Comparison of ENCODE assay signal across 31 cellular contexts in genomic region chr7:118496138-118496644, GRCh38.
"Had no signal": no experiment of that assay in that cellular context is flagged by ENCODE, and none has a peak within 500 bp of the region (broad histone marks: within the 10 kb centered on the region; RNA-seq: fewer than 3 reads in every experiment).

No MANE protein-coding gene starts in this region.

- H3K9me3 ChIP-seq: Peyer's patch, SJSA1 had no signal

- H3K27ac Mint-ChIP-seq: activated CD4-positive, alpha-beta memory T cell treated with anti-CD3 and anti-CD28 coated beads, Interleukin-2, amount 10 ng/mL, durations not matched to agents 7 days and 5 days; activated CD8-positive, alpha-beta memory T cell treated with anti-CD3 and anti-CD28 coated beads, Interleukin-2, amount 10 ng/mL, durations not matched to agents 7 days and 5 days; activated naive CD4-positive, alpha-beta T cell treated with anti-CD3 and anti-CD28 coated beads, Interleukin-2, amount 10 ng/mL, durations not matched to agents 7 days and 5 days; activated naive CD8-positive, alpha-beta T cell; activated naive CD8-positive, alpha-beta T cell treated with anti-CD3 and anti-CD28 coated beads, Interleukin-2, amount 50 U/mL, for 24 hours had no signal

- DNase-seq: activated CD4-positive, alpha-beta memory T cell treated with anti-CD3 and anti-CD28 coated beads, Interleukin-2, amount 10 ng/mL, durations not matched to agents 7 days and 5 days; activated CD4-positive, alpha-beta T cell treated with anti-CD3 and anti-CD28 coated beads for 1 hour; activated CD4-positive, alpha-beta T cell treated with anti-CD3 and anti-CD28 coated beads for 48 hours; activated CD4-positive, CD25-positive, alpha-beta regulatory T cell; activated CD8-positive, alpha-beta memory T cell treated with anti-CD3 and anti-CD28 coated beads for 24 hours; activated CD8-positive, alpha-beta memory T cell treated with anti-CD3 and anti-CD28 coated beads, Interleukin-2, amount 10 ng/mL, durations not matched to agents 7 days and 5 days; activated CD8-positive, alpha-beta memory T cell treated with anti-CD3 and anti-CD28 coated beads, Interleukin-2, amount 50 U/mL, for 48 hours; activated effector memory CD4-positive, alpha-beta T cell treated with Interleukin-2 at 50 U/mL for 16 hours; activated naive CD4-positive, alpha-beta T cell treated with anti-CD3 and anti-CD28 coated beads, Interleukin-2, amount 10 ng/mL, durations not matched to agents 7 days and 5 days; activated naive CD8-positive, alpha-beta T cell treated with anti-CD3 and anti-CD28 coated beads, Interleukin-2, amount 50 U/mL, for 24 hours; activated T-cell treated with anti-CD3 and anti-CD28 coated beads, Interleukin-2, amount 50 U/mL, for 48 hours; amniotic stem cell; aorta; NCI-H1092 treated with DMSO at 0.1 percent for 48 hours; NCI-H1417; NCI-H187 treated with DMSO at 0.1 percent for 48 hours; NCI-H226; NCI-H446 treated with DMSO at 0.1 percent for 48 hours; NCI-H524; NCI-H748 treated with DMSO at 0.1 percent for 48 hours; NK-92 treated with Interleukin-12 subunit alpha and Interleukin-12 subunit beta, amount 100 ng/mL, for 24 hours; PC-3; Peyer's patch; T1000; WERI-Rb-1 had no signal

- H3K4me3 ChIP-seq: cardiac muscle cell, Peyer's patch, SJSA1 had no signal

- H3K27me3 ChIP-seq: cardiac muscle cell, Peyer's patch, SJSA1 had no signal

- H3K27me3 Mint-ChIP-seq: activated CD4-positive, alpha-beta memory T cell treated with anti-CD3 and anti-CD28 coated beads, Interleukin-2, amount 10 ng/mL, durations not matched to agents 7 days and 5 days; activated CD8-positive, alpha-beta memory T cell treated with anti-CD3 and anti-CD28 coated beads, Interleukin-2, amount 10 ng/mL, durations not matched to agents 7 days and 5 days; activated naive CD4-positive, alpha-beta T cell treated with anti-CD3 and anti-CD28 coated beads, Interleukin-2, amount 10 ng/mL, durations not matched to agents 7 days and 5 days; activated naive CD8-positive, alpha-beta T cell; activated naive CD8-positive, alpha-beta T cell treated with anti-CD3 and anti-CD28 coated beads, Interleukin-2, amount 50 U/mL, for 24 hours; central memory CD8-positive, alpha-beta T cell had no signal

- H3K4me1 Mint-ChIP-seq: activated CD4-positive, alpha-beta memory T cell treated with anti-CD3 and anti-CD28 coated beads, Interleukin-2, amount 10 ng/mL, durations not matched to agents 7 days and 5 days; activated CD8-positive, alpha-beta memory T cell treated with anti-CD3 and anti-CD28 coated beads, Interleukin-2, amount 10 ng/mL, durations not matched to agents 7 days and 5 days; activated naive CD4-positive, alpha-beta T cell treated with anti-CD3 and anti-CD28 coated beads, Interleukin-2, amount 10 ng/mL, durations not matched to agents 7 days and 5 days; activated naive CD8-positive, alpha-beta T cell treated with anti-CD3 and anti-CD28 coated beads, Interleukin-2, amount 50 U/mL, for 24 hours; central memory CD8-positive, alpha-beta T cell had no signal

- H3K9me3 Mint-ChIP-seq: activated naive CD4-positive, alpha-beta T cell treated with anti-CD3 and anti-CD28 coated beads, Interleukin-2, amount 10 ng/mL, durations not matched to agents 7 days and 5 days had no signal

- H3K4me1 ChIP-seq: Peyer's patch, SJSA1 had no signal

- ATAC-seq: activated CD8-positive, alpha-beta memory T cell treated with anti-CD3 and anti-CD28 coated beads, Interleukin-2, amount 10 ng/mL, durations not matched to agents 7 days and 5 days; activated naive CD8-positive, alpha-beta T cell treated with anti-CD3 and anti-CD28 coated beads, Interleukin-2, amount 50 U/mL, for 24 hours; PC-3; Right ventricle myocardium inferior had no signal

- H3K27ac ChIP-seq: cardiac muscle cell, Peyer's patch, RWPE1, SJSA1, WERI-Rb-1 had no signal

- H3K36me3 ChIP-seq: cardiac muscle cell, Peyer's patch, SJSA1, WERI-Rb-1 had no signal

- H3K4me3 Mint-ChIP-seq: activated CD4-positive, alpha-beta memory T cell treated with anti-CD3 and anti-CD28 coated beads, Interleukin-2, amount 10 ng/mL, durations not matched to agents 7 days and 5 days; activated CD8-positive, alpha-beta memory T cell treated with anti-CD3 and anti-CD28 coated beads, Interleukin-2, amount 10 ng/mL, durations not matched to agents 7 days and 5 days; activated naive CD4-positive, alpha-beta T cell treated with anti-CD3 and anti-CD28 coated beads, Interleukin-2, amount 10 ng/mL, durations not matched to agents 7 days and 5 days; activated naive CD8-positive, alpha-beta T cell; activated naive CD8-positive, alpha-beta T cell treated with anti-CD3 and anti-CD28 coated beads, Interleukin-2, amount 50 U/mL, for 24 hours; central memory CD8-positive, alpha-beta T cell had no signal

- H3K36me3 Mint-ChIP-seq: activated CD8-positive, alpha-beta memory T cell treated with anti-CD3 and anti-CD28 coated beads, Interleukin-2, amount 10 ng/mL, durations not matched to agents 7 days and 5 days; activated naive CD4-positive, alpha-beta T cell treated with anti-CD3 and anti-CD28 coated beads, Interleukin-2, amount 10 ng/mL, durations not matched to agents 7 days and 5 days; activated naive CD8-positive, alpha-beta T cell had no signal
